9 cellular contexts compared by ENCODE assay signal in genomic region chrX:13472975-13473665, GRCh38.
DNase-seq lines count a peak whose midpoint lies in the region; ATAC-seq and TF ChIP-seq lines count a peak whose summit lies in the region.
"Had no signal": no experiment of that assay in that cellular context is flagged by ENCODE, and none has a peak within 500 bp of the region (broad histone marks: within the 10 kb centered on the region; RNA-seq: fewer than 3 reads in every experiment).

No MANE protein-coding gene starts in this region.

- no peaks in the 10 kb centered on the region for H3K4me1 ChIP-seq in rectal smooth muscle tissue (ENCODE audit: control insufficient read depth, insufficient read depth, low read length)

- H3K27me3 ChIP-seq in dorsolateral prefrontal cortex (peaks cover 0 to 70% (median 10%) of the 10 kb centered on the region in 45 donors), rectal smooth muscle tissue (ENCODE audit: control insufficient read depth, insufficient read depth, low read length) (no peaks in the 10 kb centered on the region)

- H3K36me3 ChIP-seq in rectal smooth muscle tissue (ENCODE audit: control insufficient read depth, insufficient read depth, low read length), result no peaks in the 10 kb centered on the region

- H3K27ac ChIP-seq in dorsolateral prefrontal cortex (peak overlapping the region in 47 of 59 donors; percentile 4 to 83 (median 51)), rectal smooth muscle tissue (ENCODE audit: low read depth, low read length) (peak overlapping the region; percentile 7)

- no peak for TF ChIP-seq CTCF in dorsolateral prefrontal cortex (IDR thresholded peaks at IDR 0.05 in 54 of 56, conservative IDR thresholded peaks at IDR 0.05 in 2 of 56; ENCODE audit: low read depth in 1 of 56, partially characterized antibody in 56 of 56)

- DNase-seq in dorsolateral prefrontal cortex, result no peak
- no peak for DNase-seq in HT-29 (ENCODE audit: low spot score)
- DNase-seq in C1 segment of cervical spinal cord (lab: John Stamatoyannopoulos, UW), result no peak
- DNase-seq: NCI-H510A treated with DMSO at 0.1 percent for 48 hours had no signal

- ATAC-seq in HG03103 (IDR thresholded peaks at IDR 0.05; ENCODE audit: low read depth, unreplicated experiment), result peak; percentile 22
- no peak for ATAC-seq in GM21367 (IDR thresholded peaks at IDR 0.05; ENCODE audit: unreplicated experiment)
- ATAC-seq in HG03520 (IDR thresholded peaks at IDR 0.05; ENCODE audit: unreplicated experiment), result no peak

- H3K4me3 ChIP-seq in GM08714 (ENCODE audit: low read length), result peak overlapping the region; percentile 18; the same call in 1 of the 2 replicates
- peak overlapping the region in 1 of 59 donors; percentile 25 for H3K4me3 ChIP-seq in dorsolateral prefrontal cortex
- no peak overlapping the region for H3K4me3 ChIP-seq in rectal smooth muscle tissue (ENCODE audit: low read length)

- no peak overlapping the region for H3K9ac ChIP-seq in rectal smooth muscle tissue (ENCODE audit: low read length)

- intact Hi-C loops in dorsolateral prefrontal cortex (cut with DNase I), result no loop called here
